13 cellular contexts compared by ENCODE assay signal in the genomic region with DNA sequence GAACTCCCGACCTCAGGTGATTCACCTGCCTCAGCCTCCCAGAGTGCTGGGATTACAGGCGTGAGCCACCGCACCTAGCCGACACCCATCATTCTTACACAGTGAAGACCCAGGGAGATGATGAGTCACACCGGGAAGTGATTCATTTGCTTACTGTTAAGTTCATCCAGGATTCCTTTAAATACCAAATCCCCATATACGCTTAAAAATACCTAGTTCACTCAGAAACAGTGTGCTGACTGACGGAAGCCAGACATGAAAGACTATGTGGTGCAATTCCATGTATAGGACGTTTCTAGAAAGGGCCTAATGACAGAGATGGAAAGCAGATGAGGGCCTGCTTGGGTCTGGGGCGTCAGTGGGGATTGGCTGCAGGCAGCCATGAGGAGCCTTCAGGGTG.
DNase-seq lines count a peak whose midpoint lies in the region; ATAC-seq and TF ChIP-seq lines count a peak whose summit lies in the region.
"Had no signal": no experiment of that assay in that cellular context is flagged by ENCODE, and none has a peak within 500 bp of the region (broad histone marks: within the 10 kb centered on the region; RNA-seq: fewer than 3 reads in every experiment).

No MANE protein-coding gene starts in this region.

- peak; percentile 30 for DNase-seq in activated naive CD4-positive, alpha-beta T cell treated with anti-CD3 and anti-CD28 coated beads for 36 hours
- DNase-seq in activated naive CD4-positive, alpha-beta T cell treated with anti-CD3 and anti-CD28 coated beads, Interleukin-2, amount 50 U/mL, for 16 hours: no peak
- DNase-seq in RPMI7951 (ENCODE audit: low read depth) (peak; percentile 82), epithelial cell of prostate (ENCODE audit: low read depth, low spot score) (peak; percentile 60), renal cortical epithelial cell (ENCODE audit: low read depth) (peak; percentile 84), GM10248 (ENCODE audit: extremely low spot score) (no peak)
- no peak for DNase-seq in stimulated activated naive CD4-positive, alpha-beta T cell (lab: John Stamatoyannopoulos, UW)
- DNase-seq: AML-193, KBM-7, NCI-H2107, T-helper 9 cell had no signal

- ATAC-seq in HG03045 (IDR thresholded peaks at IDR 0.05; ENCODE audit: unreplicated experiment): no peak

- H3K27ac ChIP-seq in epithelial cell of prostate: no peak overlapping the region

- no peak for TF ChIP-seq CTCF in GM10248 (IDR thresholded peaks at IDR 0.05; ENCODE audit: control extremely low read depth, extremely low read depth, low read depth, missing control alignments)

- POLR2A ChIA-PET in GM10248 (lab: Yijun Ruan, JAX): no interaction called here

- CTCF ChIA-PET in activated naive CD4-positive, alpha-beta T cell treated with anti-CD3 and anti-CD28 coated beads for 36 hours (lab: Charles Lee): interaction anchor here (2.0 kb wide), 1 partner anchor 14 kb away, joined by 6 read pairs; no protein-coding TSS in a partner anchor
- CTCF ChIA-PET in GM10248 (lab: Yijun Ruan, JAX): interaction anchor here (1.4 kb wide), 1 partner anchor 31 kb away, joined by 3 read pairs; no protein-coding TSS in a partner anchor

- intact Hi-C loops in activated naive CD4-positive, alpha-beta T cell treated with anti-CD3 and anti-CD28 coated beads for 36 hours (cut with micrococcal nuclease): no loop called here

- H3K27me3 Mint-ChIP-seq in activated naive CD4-positive, alpha-beta T cell treated with anti-CD3 and anti-CD28 coated beads for 36 hours (ENCODE audit: low read depth): no peaks in the 10 kb centered on the region
- H3K27me3 Mint-ChIP-seq: progenitor cell of endocrine pancreas had no signal

- H3K36me3 Mint-ChIP-seq in activated naive CD4-positive, alpha-beta T cell treated with anti-CD3 and anti-CD28 coated beads for 36 hours (ENCODE audit: low read depth): peaks cover 2% of the 10 kb centered on the region

- no peaks in the 10 kb centered on the region for H3K9me3 Mint-ChIP-seq in activated naive CD4-positive, alpha-beta T cell treated with anti-CD3 and anti-CD28 coated beads for 36 hours

- H3K4me1 Mint-ChIP-seq in activated naive CD4-positive, alpha-beta T cell treated with anti-CD3 and anti-CD28 coated beads for 36 hours (ENCODE audit: low read depth): peaks cover 39% of the 10 kb centered on the region

- H3K27ac Mint-ChIP-seq in activated naive CD4-positive, alpha-beta T cell treated with anti-CD3 and anti-CD28 coated beads for 36 hours: no peak overlapping the region
- H3K27ac Mint-ChIP-seq: progenitor cell of endocrine pancreas had no signal

- H3K4me3 Mint-ChIP-seq in activated naive CD4-positive, alpha-beta T cell treated with anti-CD3 and anti-CD28 coated beads for 36 hours: no peak overlapping the region

Comparison
In these comparisons a context has a peak if more than half of its experiments do, and no peak if none do; other contexts are left out.
1. DNase-seq: peak in activated naive CD4-positive, alpha-beta T cell treated with anti-CD3 and anti-CD28 coated beads for 36 hours (single experiment), RPMI7951 (single experiment), epithelial cell of prostate (single experiment) and renal cortical epithelial cell (single experiment); none in activated naive CD4-positive, alpha-beta T cell treated with anti-CD3 and anti-CD28 coated beads, Interleukin-2, amount 50 U/mL, for 16 hours (single experiment), GM10248 (single experiment) and stimulated activated naive CD4-positive, alpha-beta T cell (0 of 6).